ENCODE assay signal across 22 cellular contexts in genomic region chr14:73262427-73263183, GRCh38.
"Had no signal": no experiment of that assay in that cellular context is flagged by ENCODE, and none has a peak within 500 bp of the region (broad histone marks: within the 10 kb centered on the region; RNA-seq: fewer than 3 reads in every experiment).

No MANE protein-coding gene starts in this region.

- H3K27ac ChIP-seq: coronary artery, foreskin keratinocyte, hepatocyte, left ventricle myocardium inferior, sigmoid colon, skin epidermis, stomach, thoracic aorta, transverse colon had no signal

- H3K9me3 Mint-ChIP-seq: endodermal cell; naive B cell; nephron; stimulated activated naive B cell treated with anti-CD40 and anti-IgM and Interleukin-4, amounts not matched to agents 10 μg/mL and 1 μg/mL and 100 μg/mL, for 72 hours had no signal

- H3K4me2 ChIP-seq: hepatocyte had no signal

- H3K4me1 Mint-ChIP-seq: endodermal cell; naive B cell; nephron; stimulated activated naive B cell treated with anti-CD40 and anti-IgM and Interleukin-4, amounts not matched to agents 10 μg/mL and 1 μg/mL and 100 μg/mL, for 72 hours had no signal

- ATAC-seq: foreskin keratinocyte; left cardiac atrium; stimulated activated naive B cell treated with anti-CD40 and anti-IgM and Interleukin-4, amounts not matched to agents 10 μg/mL and 1 μg/mL and 100 μg/mL, for 72 hours had no signal

- H3K27ac Mint-ChIP-seq: endodermal cell, nephron had no signal

- H2AFZ ChIP-seq: hepatocyte had no signal

- H3K27me3 ChIP-seq: foreskin keratinocyte, hepatocyte, sigmoid colon, stomach, transverse colon had no signal

- FAIRE-seq: kidney had no signal

- H3K4me3 ChIP-seq: coronary artery, hepatocyte, left ventricle myocardium inferior, lung, sigmoid colon, skin epidermis, stomach, thoracic aorta, transverse colon had no signal

- H3K4me3 Mint-ChIP-seq: endodermal cell; naive B cell; nephron; stimulated activated naive B cell treated with anti-CD40 and anti-IgM and Interleukin-4, amounts not matched to agents 10 μg/mL and 1 μg/mL and 100 μg/mL, for 72 hours had no signal

- DNase-seq: effector CD4-positive, alpha-beta T cell; endodermal cell; erythroblast; foreskin keratinocyte; left cardiac atrium; left ventricle myocardium inferior; mesenchymal stem cell; naive B cell; sigmoid colon; stimulated activated CD4-positive, alpha-beta T cell treated with anti-CD3 and anti-CD28 coated beads, Interleukin-2, amount 100 ng/mL, for 24 hours; stimulated activated CD4-positive, alpha-beta T cell treated with anti-CD3 and anti-CD28 coated beads, Interleukin-4, amount 100 ng/mL, for 4 hours; stimulated activated naive B cell treated with anti-CD40 and anti-IgM and Interleukin-4, amounts not matched to agents 10 μg/mL and 1 μg/mL and 100 μg/mL, for 72 hours; stomach; substantia nigra; transverse colon had no signal

- H3K4me1 ChIP-seq: foreskin keratinocyte, left ventricle myocardium inferior, sigmoid colon, stomach, transverse colon had no signal

- H3K36me3 ChIP-seq: left ventricle myocardium inferior, thoracic aorta, transverse colon had no signal

- H3K79me2 ChIP-seq: hepatocyte had no signal

- H3K9me3 ChIP-seq: left ventricle myocardium inferior, sigmoid colon, stomach, thoracic aorta, transverse colon had no signal
